31 cellular contexts compared by ENCODE assay signal in the genomic region with DNA sequence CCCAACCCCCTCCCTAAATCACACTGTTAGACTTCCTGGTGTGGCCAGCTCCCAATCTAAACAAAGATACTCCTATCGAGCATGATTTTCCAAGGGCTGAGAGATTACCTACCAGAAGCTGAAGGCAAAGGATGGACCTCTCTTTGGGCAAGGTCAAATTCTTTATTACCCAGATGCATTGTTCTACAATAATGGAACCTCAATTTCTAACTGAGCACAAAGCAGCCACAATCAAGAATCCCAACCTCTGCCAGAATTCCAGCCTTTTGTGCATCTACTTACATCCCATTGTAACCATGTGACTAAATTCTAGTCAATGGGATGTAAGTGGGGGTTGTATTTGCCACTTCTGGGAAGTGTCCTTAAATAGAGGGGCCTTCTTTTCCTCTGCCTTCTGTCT.
"Had no signal": no experiment of that assay in that cellular context is flagged by ENCODE, and none has a peak within 500 bp of the region (broad histone marks: within the 10 kb centered on the region; RNA-seq: fewer than 3 reads in every experiment).

No MANE protein-coding gene starts in this region.

- H3K27ac Mint-ChIP-seq: naive thymus-derived CD8-positive, alpha-beta T cell; natural killer cell treated with Interleukin-12 subunit alpha and Interleukin-12 subunit beta and Interleukin-15 and Interleukin-18, amount 100 ng/mL, for 72 hours; nephron progenitor cell; progenitor cell of endocrine pancreas; stimulated activated memory B cell treated with anti-CD40 and anti-IgM and Interleukin-4, amounts not matched to agents 10 μg/mL and 1 μg/mL and 100 μg/mL, for 72 hours; stimulated activated naive CD8-positive, alpha-beta T cell treated with anti-CD3 and anti-CD28 coated beads, Interleukin-15, amount 100 ng/mL, for 72 hours had no signal

- H3K4me3 ChIP-seq: ovary, psoas muscle, right lobe of liver, sigmoid colon, suprapubic skin, testis, tibial artery, upper lobe of left lung, vagina had no signal

- H3K27me3 ChIP-seq: ovary, right lobe of liver, sigmoid colon, suprapubic skin, testis, tibial artery, upper lobe of left lung, vagina had no signal

- H3K36me3 Mint-ChIP-seq: naive thymus-derived CD8-positive, alpha-beta T cell; natural killer cell treated with Interleukin-12 subunit alpha and Interleukin-12 subunit beta and Interleukin-15 and Interleukin-18, amount 100 ng/mL, for 72 hours; stimulated activated memory B cell treated with anti-CD40 and anti-IgM and Interleukin-4, amounts not matched to agents 10 μg/mL and 1 μg/mL and 100 μg/mL, for 72 hours had no signal

- H3K27ac ChIP-seq: parathyroid adenoma, psoas muscle, right lobe of liver, sigmoid colon, suprapubic skin, testis, tibial artery, upper lobe of left lung, vagina had no signal

- H3K36me3 ChIP-seq: ovary, right lobe of liver, sigmoid colon, suprapubic skin, tibial artery, upper lobe of left lung, vagina had no signal

- H3K27me3 Mint-ChIP-seq: naive thymus-derived CD8-positive, alpha-beta T cell; progenitor cell of endocrine pancreas; stimulated activated naive CD8-positive, alpha-beta T cell treated with anti-CD3 and anti-CD28 coated beads, Interleukin-15, amount 100 ng/mL, for 72 hours had no signal

- H2AFZ ChIP-seq: parathyroid adenoma had no signal

- H3K4me3 Mint-ChIP-seq: naive B cell; naive thymus-derived CD8-positive, alpha-beta T cell; natural killer cell treated with Interleukin-12 subunit alpha and Interleukin-12 subunit beta and Interleukin-15 and Interleukin-18, amount 100 ng/mL, for 72 hours; nephron progenitor cell; neural crest cell; stimulated activated memory B cell treated with anti-CD40 and anti-IgM and Interleukin-4, amounts not matched to agents 10 μg/mL and 1 μg/mL and 100 μg/mL, for 72 hours; stimulated activated naive CD8-positive, alpha-beta T cell treated with anti-CD3 and anti-CD28 coated beads, Interleukin-15, amount 100 ng/mL, for 72 hours had no signal

- H3K9ac ChIP-seq: parathyroid adenoma had no signal

- H3K4me1 ChIP-seq: parathyroid adenoma, psoas muscle, right lobe of liver, suprapubic skin, vagina had no signal

- DNase-seq: naive B cell; naive thymus-derived CD8-positive, alpha-beta T cell; nephron progenitor cell; occipital lobe; ovary; posterior cingulate gyrus; psoas muscle; right cardiac atrium; right lobe of liver; sigmoid colon; small intestine; stimulated activated CD4-positive, alpha-beta T cell treated with anti-CD3 and anti-CD28 coated beads, Interleukin-15, amount 100 ng/mL, for 24 hours; stimulated activated CD4-positive, alpha-beta T cell treated with anti-CD3 and anti-CD28 coated beads, Interleukin-2, amount 100 ng/mL, for 24 hours; stimulated activated CD4-positive, alpha-beta T cell treated with anti-CD3 and anti-CD28 coated beads, Interleukin-2, amount 100 ng/mL, for 48 hours; stimulated activated CD4-positive, alpha-beta T cell treated with anti-CD3 and anti-CD28 coated beads, Interleukin-4, amount 100 ng/mL, for 24 hours; stimulated activated CD8-positive, alpha-beta memory T cell treated with anti-CD3 and anti-CD28 coated beads, Interleukin-4, amount 100 ng/mL, for 48 hours; stimulated activated naive CD4-positive, alpha-beta T cell; stimulated activated naive CD8-positive, alpha-beta T cell treated with anti-CD3 and anti-CD28 coated beads, Interleukin-15, amount 100 ng/mL, for 72 hours; stimulated activated naive CD8-positive, alpha-beta T cell treated with anti-CD3 and anti-CD28 coated beads, Interleukin-15, Interleukin-2, amounts not matched to agents 100 U/mL and 50 U/mL, for 24 hours; substantia nigra; testis; tibial artery; trophoblast cell; upper lobe of left lung had no signal

- H3K79me2 ChIP-seq: parathyroid adenoma had no signal

- H3K4me1 Mint-ChIP-seq: naive B cell; neural crest cell; stimulated activated naive CD8-positive, alpha-beta T cell treated with anti-CD3 and anti-CD28 coated beads, Interleukin-15, amount 100 ng/mL, for 72 hours had no signal

- H3K9me3 Mint-ChIP-seq: naive B cell; naive thymus-derived CD8-positive, alpha-beta T cell; natural killer cell treated with Interleukin-12 subunit alpha and Interleukin-12 subunit beta and Interleukin-15 and Interleukin-18, amount 100 ng/mL, for 72 hours; nephron progenitor cell; neural crest cell; stimulated activated memory B cell treated with anti-CD40 and anti-IgM and Interleukin-4, amounts not matched to agents 10 μg/mL and 1 μg/mL and 100 μg/mL, for 72 hours; stimulated activated naive CD8-positive, alpha-beta T cell treated with anti-CD3 and anti-CD28 coated beads, Interleukin-15, amount 100 ng/mL, for 72 hours had no signal

- H3K9me3 ChIP-seq: ovary, psoas muscle, right lobe of liver, sigmoid colon, suprapubic skin, testis, tibial artery, upper lobe of left lung, vagina had no signal
